In the genomic region with DNA sequence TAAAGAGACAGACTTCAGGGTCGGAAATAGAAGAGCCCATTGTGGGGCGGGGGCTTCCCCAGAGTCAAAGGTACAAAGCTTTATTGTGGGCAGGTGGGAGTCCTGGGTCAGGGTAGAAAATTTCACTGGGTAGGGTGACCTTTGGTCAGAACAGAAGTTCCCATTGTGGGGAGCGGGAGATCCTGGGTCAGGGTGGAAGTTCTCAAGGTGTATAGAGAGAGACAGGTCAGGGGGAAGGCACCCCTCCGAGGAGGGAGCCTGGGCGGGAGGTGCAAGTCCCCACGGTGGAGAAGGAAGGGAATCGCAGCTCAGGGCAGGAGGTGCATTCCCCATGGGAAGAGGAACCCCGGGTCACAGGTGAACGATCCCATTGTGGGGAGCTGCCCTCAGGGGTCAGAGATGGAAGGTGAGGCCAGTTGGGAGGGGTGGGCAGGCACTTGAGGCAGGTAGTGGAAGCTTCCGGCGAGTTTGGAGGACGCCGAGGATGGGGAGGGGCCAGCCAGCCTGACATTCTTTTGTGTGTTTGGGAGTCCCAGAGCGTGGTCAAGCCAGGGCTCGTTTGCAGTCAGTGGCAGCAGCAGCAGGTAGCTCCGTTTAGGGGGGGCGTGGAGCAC, we compare ENCODE assay signal across 8 cellular contexts. TPM values are rescaled to one million over a fixed set of nuclear protein-coding genes. Genes with fewer than 3 reads are reported as not detected.
DNase-seq lines count a peak whose midpoint lies in the region; ATAC-seq and TF ChIP-seq lines count a peak whose summit lies in the region.

No MANE protein-coding gene starts in this region.

- TF ChIP-seq CTCF in Peyer's patch (IDR thresholded peaks at IDR 0.05): no peak
- TF ChIP-seq CTCF in cardiac fibroblast (IDR thresholded peaks at IDR 0.05; ENCODE audit: low read depth, low read length): no peak
- no peak for TF ChIP-seq CTCF in left lung (IDR thresholded peaks at IDR 0.05)

- H3K36me3 ChIP-seq in Peyer's patch (peaks cover 0 to 57% (median 0%) of the 10 kb centered on the region in 3 donors), left lung (peaks cover 0 to 60% of the 10 kb centered on the region in 2 donors)

- H3K27me3 ChIP-seq in Peyer's patch (no peaks in the 10 kb centered on the region), left lung (no peaks in the 10 kb centered on the region)

- DNase-seq in stimulated activated CD4-positive, alpha-beta T cell treated with anti-CD3 and anti-CD28 coated beads, Interleukin-4, amount 100 ng/mL, for 24 hours: peak; percentile 28
- no peak for DNase-seq in stimulated activated CD4-positive, alpha-beta T cell treated with anti-CD3 and anti-CD28 coated beads, Interleukin-4, amount 100 ng/mL, for 4 hours
- DNase-seq in Peyer's patch: peak in 2 of 3 donors; percentile 36 to 59
- DNase-seq in cardiac fibroblast (ENCODE audit: low read depth in 2 of 2): peak; percentile 18 to 32
- no peak for DNase-seq in left lung
- no peak for DNase-seq in NCI-H1436 (lab: John Stamatoyannopoulos, UW)

- peaks cover 5 to 29% (median 10%) of the 10 kb centered on the region in 4 donors for H3K4me1 ChIP-seq in Peyer's patch
- peaks cover 13 to 33% of the 10 kb centered on the region in 2 donors for H3K4me1 ChIP-seq in left lung

- H3K4me3 ChIP-seq in Peyer's patch (peak overlapping the region; percentile 62 to 82 (median 74)), cardiac fibroblast (replicated peaks in 1 of 2; ENCODE audit: low read depth in 2 of 2, low read length in 2 of 2) (peak overlapping the region; percentile 88 to 90), left lung (peak overlapping the region; percentile 69 to 89)

- ATAC-seq in left lung: peak; percentile 45
- no peak for ATAC-seq in HG03439 (IDR thresholded peaks at IDR 0.05; ENCODE audit: unreplicated experiment)

- no peaks in the 10 kb centered on the region for H3K9me3 ChIP-seq in Peyer's patch
- H3K9me3 ChIP-seq in left lung: no peaks in the 10 kb centered on the region

- H3K27ac ChIP-seq in Peyer's patch: peak overlapping the region; percentile 75 to 86 (median 82)
- peak overlapping the region; percentile 55 to 81 for H3K27ac ChIP-seq in left lung
- peak overlapping the region; percentile 19 for H3K27ac ChIP-seq in temporal lobe (ENCODE audit: low read depth, low read length)

- TF ChIP-seq POLR2A in Peyer's patch (IDR thresholded peaks at IDR 0.05): no peak

- intact Hi-C loops in left lung (cut with DNase I): no loop called here

RNA-seq across cellular contexts. Expression of a gene that starts 0.6 kb away (rescaled TPM):
- total RNA-seq in Peyer's patch: 100 to 1,000 TPM in 2 of 4 donors, 10 to 100 TPM in 2; 47.0 to 117 (median 105) TPM
- 10 to 100 TPM; 64.2 to 65.8 TPM for total RNA-seq in left lung
- 28.5 TPM for total RNA-seq in temporal lobe

RNA-seq across cellular contexts. Expression of a gene that starts 9.0 kb away (rescaled TPM):
- total RNA-seq in Peyer's patch (100 to 1,000 TPM in 2 of 4 donors, 10 to 100 TPM in 2; 58.6 to 137 (median 107) TPM), left lung (10 to 100 TPM; 57.5 to 68.0 TPM), temporal lobe (15.5 TPM)

RNA-seq across cellular contexts. Expression of a gene that starts 13.3 kb away (rescaled TPM):
- total RNA-seq in Peyer's patch (10 to 100 TPM; 19.4 to 47.0 (median 30.1) TPM), left lung (10 to 100 TPM; 50.3 to 63.8 TPM), temporal lobe (55.6 TPM)

RNA-seq across cellular contexts. Expression of a gene that starts 33.7 kb away (rescaled TPM):
- 10 to 100 TPM; 24.8 to 74.3 (median 64.6) TPM for total RNA-seq in Peyer's patch
- 10 to 100 TPM; 34.1 to 51.3 TPM for total RNA-seq in left lung
- 8.4 TPM for total RNA-seq in temporal lobe

RNA-seq across cellular contexts. Expression of a gene that starts 48.3 kb away (rescaled TPM):
- total RNA-seq in Peyer's patch: 10 to 100 TPM; 26.3 to 43.7 (median 31.2) TPM
- 10 to 100 TPM; 48.6 to 50.3 TPM for total RNA-seq in left lung
- total RNA-seq in temporal lobe: 20.7 TPM

Comparison
In these comparisons a context has a peak if more than half of its experiments do, and no peak if none do; other contexts are left out.
1. DNase-seq: peak in stimulated activated CD4-positive, alpha-beta T cell treated with anti-CD3 and anti-CD28 coated beads, Interleukin-4, amount 100 ng/mL, for 24 hours (single experiment), Peyer's patch (2 of 3) and cardiac fibroblast (2 of 2); none in stimulated activated CD4-positive, alpha-beta T cell treated with anti-CD3 and anti-CD28 coated beads, Interleukin-4, amount 100 ng/mL, for 4 hours (0 of 2), left lung (0 of 2) and NCI-H1436 (single experiment).
2. H3K27ac ChIP-seq: peak in every context shown above with its lines; median percentile 82 in Peyer's patch; 68 in left lung; 19 in temporal lobe.
3. Peak in every context shown above with its lines, with median percentiles within 50 percentile points of each other: H3K4me3 ChIP-seq.